8 cellular contexts compared by ENCODE assay signal in genomic region chr1:201154389-201155165, GRCh38. TPM values are rescaled to one million over a fixed set of nuclear protein-coding genes. Genes with fewer than 3 reads are reported as not detected.
DNase-seq lines count a peak whose midpoint lies in the region; ATAC-seq, FAIRE-seq and TF ChIP-seq lines count a peak whose summit lies in the region.

Gene TMEM9 (minus strand): TSS chr1:201154474. CDS start chr1:201153923, 551 bp downstream.

- H3K36me3 ChIP-seq in kidney (ENCODE audit: control insufficient read depth in 1 of 2, insufficient read depth in 2 of 2, low read length in 2 of 2): peaks cover 0 to 11% of the 10 kb centered on the region in 2 donors

- H3K4me1 ChIP-seq in kidney (ENCODE audit: control insufficient read depth in 1 of 2, insufficient read depth in 1 of 2, low read depth in 1 of 2, low read length in 2 of 2): peaks cover 0 to 8% of the 10 kb centered on the region in 2 donors

- no peaks in the 10 kb centered on the region for H3K9me3 ChIP-seq in kidney (ENCODE audit: control insufficient read depth in 1 of 2, low read length in 2 of 2)

- intact Hi-C loops in kidney (cut with DNase I): no loop called here

- H3K4me3 ChIP-seq in kidney (ENCODE audit: low read length in 2 of 2): peak within 1 kb of the TSS; percentile 60 to 86

- TF ChIP-seq CTCF in AG09319 (IDR thresholded peaks at IDR 0.05; ENCODE audit: low read depth, low read length): no peak
- TF ChIP-seq CTCF in kidney (IDR thresholded peaks at IDR 0.05; ENCODE audit: borderline replicate concordance, extremely low read depth, insufficient read depth): no peak

- FAIRE-seq in kidney (lab: Jason Lieb, UNC): no peak

- peak; percentile 87 for ATAC-seq in HG03457 (IDR thresholded peaks at IDR 0.05; ENCODE audit: unreplicated experiment)

- DNase-seq in AG09319 (ENCODE audit: extremely low read depth, low read depth): peak; percentile 91
- peak; percentile 96 for DNase-seq in GM19240 (ENCODE audit: insufficient read length, low spot score)
- DNase-seq in NCI-H524 (lab: John Stamatoyannopoulos, UW): peak; percentile 64 to 95
- peak; percentile 98 to 99 for DNase-seq in activated CD4-positive, alpha-beta T cell treated with anti-CD3 and anti-CD28 coated beads for 24 hours (ENCODE audit: low read depth in 2 of 2)
- DNase-seq in cerebellum (ENCODE audit: low spot score): peak; percentile 99
- DNase-seq in kidney: peak; percentile 99
- peak; percentile 97 to 99 for DNase-seq in stimulated activated CD4-positive, alpha-beta T cell treated with anti-CD3 and anti-CD28 coated beads, Interleukin-15, amount 100 ng/mL, for 1 hour (ENCODE audit: low read depth in 1 of 2, low spot score in 1 of 2)

- H3K9ac ChIP-seq in kidney (ENCODE audit: low read length in 2 of 2): peak within 1 kb of the TSS; percentile 41 to 83

- H3K27ac ChIP-seq in kidney (ENCODE audit: low read depth in 2 of 2, low read length in 2 of 2): peak within 1 kb of the TSS in 1 of 2 donors; percentile 87

RNA-seq across cellular contexts. Expression of gene TMEM9, which starts in this region (rescaled TPM):
- total RNA-seq in cerebellum (47.4 TPM), kidney (81.9 TPM)
- polyA plus RNA-seq in kidney (ENCODE audit: insufficient read depth, low read depth, low replicate concordance): 166 TPM
